ENCODE assay signal across 9 cellular contexts in the genomic region with DNA sequence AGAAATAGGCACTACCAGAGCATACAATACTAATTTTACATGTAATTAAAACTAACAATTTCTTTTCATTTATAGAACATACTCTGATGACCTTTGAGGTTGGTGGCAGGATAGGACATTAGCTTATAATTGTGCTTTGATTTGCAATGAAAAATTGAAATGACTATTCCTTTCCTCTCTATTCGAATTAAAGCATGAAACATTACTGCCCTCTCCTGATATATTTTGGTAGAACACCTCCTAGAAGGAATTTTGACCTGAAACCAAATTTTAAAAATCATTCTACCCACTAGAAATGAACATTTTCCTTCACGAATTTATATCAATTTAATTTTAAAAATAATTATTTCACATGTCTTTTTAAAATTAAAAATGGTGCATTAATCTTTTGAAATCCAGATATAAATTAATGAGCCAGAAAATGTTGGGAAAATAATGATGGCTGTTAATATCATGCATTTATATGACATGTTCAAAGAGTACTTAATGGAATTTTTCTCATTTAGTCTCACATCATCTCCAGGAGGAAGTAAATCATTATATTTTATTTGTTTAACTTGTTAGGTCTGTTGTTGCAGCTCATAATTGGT.
DNase-seq lines count a peak whose midpoint lies in the region; ATAC-seq and TF ChIP-seq lines count a peak whose summit lies in the region.
"Had no signal": no experiment of that assay in that cellular context is flagged by ENCODE, and none has a peak within 500 bp of the region (broad histone marks: within the 10 kb centered on the region; RNA-seq: fewer than 3 reads in every experiment).

No MANE protein-coding gene starts in this region.

- H3K27me3 Mint-ChIP-seq in stimulated activated naive CD8-positive, alpha-beta T cell treated with anti-CD3 and anti-CD28 coated beads, Interleukin-15, amount 100 ng/mL, for 72 hours, result no peaks in the 10 kb centered on the region
- H3K27me3 Mint-ChIP-seq: CD4-positive, CD25-positive, alpha-beta regulatory T cell had no signal

- no peaks in the 10 kb centered on the region for H3K4me1 Mint-ChIP-seq in stimulated activated naive CD8-positive, alpha-beta T cell treated with anti-CD3 and anti-CD28 coated beads, Interleukin-15, amount 100 ng/mL, for 72 hours

- TF ChIP-seq CTCF in epithelial cell of esophagus (IDR thresholded peaks at IDR 0.05; ENCODE audit: insufficient read depth, low read depth, low read length, missing control alignments) (peak; percentile 46), retinal pigment epithelial cell (conservative IDR thresholded peaks at IDR 0.05; ENCODE audit: low read depth, low read length) (peak; percentile 53)

- no peak overlapping the region for H3K27ac Mint-ChIP-seq in stimulated activated naive CD8-positive, alpha-beta T cell treated with anti-CD3 and anti-CD28 coated beads, Interleukin-15, amount 100 ng/mL, for 72 hours

- H3K9me3 Mint-ChIP-seq in stimulated activated naive CD8-positive, alpha-beta T cell treated with anti-CD3 and anti-CD28 coated beads, Interleukin-15, amount 100 ng/mL, for 72 hours, result peaks cover 9 to 14% of the 10 kb centered on the region in 2 donors

- no peak for ATAC-seq in stimulated activated naive CD8-positive, alpha-beta T cell treated with anti-CD3 and anti-CD28 coated beads, Interleukin-15, amount 100 ng/mL, for 72 hours

- DNase-seq in DMS79 treated with DMSO at 0.1 percent for 48 hours (lab: John Stamatoyannopoulos, UW) (peak; percentile 27), DMS79 (lab: John Stamatoyannopoulos, UW) (no peak), NCI-H345 (lab: John Stamatoyannopoulos, UW) (peak; percentile 42), epithelial cell of esophagus (ENCODE audit: low read depth) (peak; percentile 19), retinal pigment epithelial cell (ENCODE audit: low read depth) (no peak), cerebellar nuclear complex (lab: John Stamatoyannopoulos, UW) (no peak), NCI-H2029 (lab: John Stamatoyannopoulos, UW) (no peak)
- no peak for DNase-seq in stimulated activated naive CD8-positive, alpha-beta T cell treated with anti-CD3 and anti-CD28 coated beads, Interleukin-15, amount 100 ng/mL, for 72 hours
- DNase-seq: CD4-positive, CD25-positive, alpha-beta regulatory T cell had no signal

- no peak overlapping the region for H3K4me3 Mint-ChIP-seq in stimulated activated naive CD8-positive, alpha-beta T cell treated with anti-CD3 and anti-CD28 coated beads, Interleukin-15, amount 100 ng/mL, for 72 hours
- H3K4me3 Mint-ChIP-seq: CD4-positive, CD25-positive, alpha-beta regulatory T cell had no signal

- H3K4me3 ChIP-seq in epithelial cell of esophagus (ENCODE audit: low read length), result no peak overlapping the region
- H3K4me3 ChIP-seq in retinal pigment epithelial cell (ENCODE audit: low read length), result no peak overlapping the region

Comparison
In these comparisons a context has a peak if more than half of its experiments do, and no peak if none do; other contexts are left out.
1. DNase-seq: peak in DMS79 treated with DMSO at 0.1 percent for 48 hours (single experiment), NCI-H345 (single experiment) and epithelial cell of esophagus (single experiment); none in DMS79 (single experiment), retinal pigment epithelial cell (single experiment), stimulated activated naive CD8-positive, alpha-beta T cell treated with anti-CD3 and anti-CD28 coated beads, Interleukin-15, amount 100 ng/mL, for 72 hours (0 of 2), cerebellar nuclear complex (0 of 2) and NCI-H2029 (single experiment).